14 cellular contexts compared by ENCODE assay signal in the genomic region with DNA sequence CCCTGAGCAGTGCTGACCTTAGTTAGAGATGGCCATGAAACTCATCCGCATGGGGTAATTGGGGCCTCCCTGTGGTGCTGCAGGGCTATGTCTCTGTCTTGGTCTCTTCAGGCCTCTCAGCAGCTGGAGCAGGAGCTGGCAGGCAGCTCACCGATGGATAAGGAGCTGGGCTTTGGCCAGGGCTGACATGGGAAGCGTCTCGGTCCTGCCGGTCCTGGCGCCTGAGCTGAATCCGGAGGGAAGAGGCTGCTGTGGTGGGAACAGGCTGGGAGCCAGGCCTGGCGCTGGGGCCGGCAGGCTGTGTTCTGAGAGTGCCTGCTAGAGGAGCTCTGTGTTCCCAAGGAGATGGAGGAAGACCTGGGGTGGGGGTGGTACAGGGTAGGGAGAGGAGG. TPM values are rescaled to one million over a fixed set of nuclear protein-coding genes. Genes with fewer than 3 reads are reported as not detected.
DNase-seq lines count a peak whose midpoint lies in the region; ATAC-seq and TF ChIP-seq lines count a peak whose summit lies in the region.
"Not testable (repeated sequence)": the region's sequence is repeated elsewhere in the genome, so short reads cannot be mapped to it uniquely, and the experiment has no call there.
"Had no signal": no experiment of that assay in that cellular context is flagged by ENCODE, and none has a peak within 500 bp of the region (broad histone marks: within the 10 kb centered on the region; RNA-seq: fewer than 3 reads in every experiment).

No MANE protein-coding gene starts in this region.

- peak; percentile 3 to 6 for ATAC-seq in CD4-positive, CD25-positive, alpha-beta regulatory T cell (ENCODE audit: low read depth in 2 of 2)
- peak; percentile 3 for ATAC-seq in GM21423 (IDR thresholded peaks at IDR 0.05; ENCODE audit: unreplicated experiment)
- ATAC-seq in Panc1: peak; percentile 37
- peak; percentile 11 for ATAC-seq in activated CD8-positive, alpha-beta T cell treated with anti-CD3 and anti-CD28 coated beads for 36 hours
- ATAC-seq in activated naive CD8-positive, alpha-beta T cell treated with anti-CD3 and anti-CD28 coated beads, Interleukin-2, amount 10 ng/mL, durations not matched to agents 7 days and 5 days (ENCODE audit: low read depth): peak; percentile 8
- peak; percentile 19 to 49 for ATAC-seq in left cardiac atrium
- not testable (repeated sequence) for ATAC-seq in naive B cell (ENCODE audit: low read depth in 2 of 2)

- intact Hi-C loops in Panc1 (cut with micrococcal nuclease; ENCODE audit: unreplicated experiment); activated CD8-positive, alpha-beta T cell treated with anti-CD3 and anti-CD28 coated beads for 36 hours (cut with micrococcal nuclease); left cardiac atrium (cut with DNase I): not testable (repeated sequence)

- not testable (repeated sequence) for H3K36me3 ChIP-seq in CD4-positive, CD25-positive, alpha-beta regulatory T cell (ENCODE audit: control insufficient read depth, insufficient read depth, low read length); Panc1 (ENCODE audit: control insufficient read depth, insufficient read depth, low read length)

- not testable (repeated sequence) for H3K9me3 Mint-ChIP-seq in CD4-positive, CD25-positive, alpha-beta regulatory T cell; activated naive CD8-positive, alpha-beta T cell treated with anti-CD3 and anti-CD28 coated beads, Interleukin-2, amount 10 ng/mL, durations not matched to agents 7 days and 5 days; stimulated activated naive CD8-positive, alpha-beta T cell treated with anti-CD3 and anti-CD28 coated beads, Interleukin-15, Interleukin-2, amounts not matched to agents 100 ng/mL and 50 ng/mL, for 24 hours
- peaks cover 19% of the 10 kb centered on the region for H3K9me3 Mint-ChIP-seq in activated CD8-positive, alpha-beta T cell treated with anti-CD3 and anti-CD28 coated beads for 36 hours
- peaks cover 0 to 12% (median 2%) of the 10 kb centered on the region in 7 donors for H3K9me3 Mint-ChIP-seq in naive B cell

- H3K36me3 Mint-ChIP-seq in CD4-positive, CD25-positive, alpha-beta regulatory T cell: peaks cover 17% of the 10 kb centered on the region
- peaks cover 23% of the 10 kb centered on the region for H3K36me3 Mint-ChIP-seq in activated CD8-positive, alpha-beta T cell treated with anti-CD3 and anti-CD28 coated beads for 36 hours (ENCODE audit: low read depth)
- peaks cover 32% of the 10 kb centered on the region for H3K36me3 Mint-ChIP-seq in activated naive CD8-positive, alpha-beta T cell treated with anti-CD3 and anti-CD28 coated beads, Interleukin-2, amount 10 ng/mL, durations not matched to agents 7 days and 5 days
- H3K36me3 Mint-ChIP-seq in naive B cell: not testable (repeated sequence)
- peaks cover 14% of the 10 kb centered on the region for H3K36me3 Mint-ChIP-seq in stimulated activated naive CD8-positive, alpha-beta T cell treated with anti-CD3 and anti-CD28 coated beads, Interleukin-15, Interleukin-2, amounts not matched to agents 100 ng/mL and 50 ng/mL, for 24 hours (ENCODE audit: low read depth)

- CTCF ChIA-PET in Panc1 (lab: Charles Lee): not testable (repeated sequence)
- CTCF ChIA-PET in activated CD8-positive, alpha-beta T cell treated with anti-CD3 and anti-CD28 coated beads for 36 hours (lab: Charles Lee): interaction anchor here (0.9 to 5.1 kb wide), 8 partner anchors 11 to 54 kb away, joined by 3 to 23 read pairs (median 4); partner anchors contain the start of genes IL32 and ZSCAN10

- not testable (repeated sequence) for DNase-seq in CD4-positive, CD25-positive, alpha-beta regulatory T cell; Panc1 (ENCODE audit: low read depth, low spot score); activated CD8-positive, alpha-beta T cell treated with anti-CD3 and anti-CD28 coated beads for 36 hours; naive B cell
- peak; percentile 56 for DNase-seq in activated naive CD8-positive, alpha-beta T cell treated with anti-CD3 and anti-CD28 coated beads, Interleukin-2, amount 10 ng/mL, durations not matched to agents 7 days and 5 days
- peak; percentile 71 for DNase-seq in left cardiac atrium

- peak overlapping the region; percentile 94 to 99 (median 99) for H3K27ac Mint-ChIP-seq in CD4-positive, CD25-positive, alpha-beta regulatory T cell
- H3K27ac Mint-ChIP-seq in activated CD8-positive, alpha-beta T cell treated with anti-CD3 and anti-CD28 coated beads for 36 hours: peak overlapping the region; percentile 97
- peak overlapping the region; percentile 98 for H3K27ac Mint-ChIP-seq in activated naive CD8-positive, alpha-beta T cell treated with anti-CD3 and anti-CD28 coated beads, Interleukin-2, amount 10 ng/mL, durations not matched to agents 7 days and 5 days
- peak overlapping the region in 2 of 6 donors; percentile 19 to 29 for H3K27ac Mint-ChIP-seq in naive B cell
- peak overlapping the region; percentile 94 for H3K27ac Mint-ChIP-seq in stimulated activated naive CD8-positive, alpha-beta T cell treated with anti-CD3 and anti-CD28 coated beads, Interleukin-15, Interleukin-2, amounts not matched to agents 100 ng/mL and 50 ng/mL, for 24 hours

- H3K4me3 Mint-ChIP-seq in CD4-positive, CD25-positive, alpha-beta regulatory T cell: peak overlapping the region; percentile 75 to 93 (median 88)
- H3K4me3 Mint-ChIP-seq in activated CD8-positive, alpha-beta T cell treated with anti-CD3 and anti-CD28 coated beads for 36 hours: peak overlapping the region; percentile 60
- H3K4me3 Mint-ChIP-seq in activated naive CD8-positive, alpha-beta T cell treated with anti-CD3 and anti-CD28 coated beads, Interleukin-2, amount 10 ng/mL, durations not matched to agents 7 days and 5 days: peak overlapping the region; percentile 83
- H3K4me3 Mint-ChIP-seq in naive B cell: peak overlapping the region in 5 of 8 donors; percentile 12 to 84 (median 77)
- peak overlapping the region; percentile 72 for H3K4me3 Mint-ChIP-seq in stimulated activated naive CD8-positive, alpha-beta T cell treated with anti-CD3 and anti-CD28 coated beads, Interleukin-15, Interleukin-2, amounts not matched to agents 100 ng/mL and 50 ng/mL, for 24 hours

- H3K9me3 ChIP-seq in CD4-positive, CD25-positive, alpha-beta regulatory T cell (ENCODE audit: control insufficient read depth in 2 of 2, low read length in 2 of 2); Panc1 (ENCODE audit: control insufficient read depth, insufficient read depth, low read depth, low read length): not testable (repeated sequence)

- TF ChIP-seq CTCF in Panc1 (IDR thresholded peaks at IDR 0.05); activated CD8-positive, alpha-beta T cell treated with anti-CD3 and anti-CD28 coated beads for 36 hours (IDR thresholded peaks at IDR 0.05): not testable (repeated sequence)

- in situ Hi-C loops in Panc1 (cut with HindIII; ENCODE audit: low pct_unique_long_range_greater_than_20kb, low sequenced_read_pairs): not testable (repeated sequence)

- H3K27me3 ChIP-seq in CD4-positive, CD25-positive, alpha-beta regulatory T cell (ENCODE audit: control insufficient read depth, insufficient read depth, low read length); Panc1 (ENCODE audit: control insufficient read depth, insufficient read depth, low read length): not testable (repeated sequence)

- peak overlapping the region; percentile 73 for H3K4me3 ChIP-seq in CD4-positive, CD25-positive, alpha-beta regulatory T cell (ENCODE audit: low read depth, low read length)
- H3K4me3 ChIP-seq in Panc1 (ENCODE audit: low read depth in 2 of 2, low read length in 2 of 2): not testable (repeated sequence)

- peaks cover 83% of the 10 kb centered on the region for H3K4me1 ChIP-seq in CD4-positive, CD25-positive, alpha-beta regulatory T cell (ENCODE audit: control insufficient read depth, insufficient read depth, low read length, poor library complexity, severe bottlenecking)
- H3K4me1 ChIP-seq in Panc1 (ENCODE audit: control insufficient read depth, insufficient read depth, low read length): not testable (repeated sequence)

- BruUV-seq in Panc1 (replicated peaks; lab: Mats Ljungman, UMichigan): not testable (repeated sequence)

- not testable (repeated sequence) for H3K27me3 Mint-ChIP-seq in CD4-positive, CD25-positive, alpha-beta regulatory T cell; activated CD8-positive, alpha-beta T cell treated with anti-CD3 and anti-CD28 coated beads for 36 hours; activated naive CD8-positive, alpha-beta T cell treated with anti-CD3 and anti-CD28 coated beads, Interleukin-2, amount 10 ng/mL, durations not matched to agents 7 days and 5 days; naive B cell; stimulated activated naive CD8-positive, alpha-beta T cell treated with anti-CD3 and anti-CD28 coated beads, Interleukin-15, Interleukin-2, amounts not matched to agents 100 ng/mL and 50 ng/mL, for 24 hours

- POLR2A ChIA-PET in Panc1 (lab: Charles Lee): interaction anchor here (0.6 kb wide), 2 partner anchors 70 to 85 kb away, joined by 3 to 13 read pairs; no protein-coding TSS in a partner anchor
- POLR2A ChIA-PET in activated CD8-positive, alpha-beta T cell treated with anti-CD3 and anti-CD28 coated beads for 36 hours (lab: Charles Lee): interaction anchor here (0.7 to 5.7 kb wide), 9 partner anchors 9 to 183 kb away, joined by 3 to 49 read pairs (median 5); partner anchors contain the start of gene IL32
- POLR2A ChIA-PET in activated naive CD8-positive, alpha-beta T cell treated with anti-CD3 and anti-CD28 coated beads, Interleukin-2, amount 10 ng/mL, durations not matched to agents 7 days and 5 days (lab: Charles Lee): interaction anchor here (0.5 to 6.1 kb wide), 20 partner anchors 10 to 227 kb away, joined by 3 to 143 read pairs (median 12); partner anchors contain the start of genes IL32, MMP25 and ZNF213

- peak overlapping the region; percentile 86 for H3K27ac ChIP-seq in CD4-positive, CD25-positive, alpha-beta regulatory T cell (ENCODE audit: insufficient read depth, low read length, poor library complexity, severe bottlenecking)
- not testable (repeated sequence) for H3K27ac ChIP-seq in Panc1 (ENCODE audit: low read length)

- peaks cover 13 to 92% (median 70%) of the 10 kb centered on the region in 4 donors for H3K4me1 Mint-ChIP-seq in CD4-positive, CD25-positive, alpha-beta regulatory T cell
- H3K4me1 Mint-ChIP-seq in activated CD8-positive, alpha-beta T cell treated with anti-CD3 and anti-CD28 coated beads for 36 hours (ENCODE audit: low read depth): peaks cover 70% of the 10 kb centered on the region
- peaks cover 67% of the 10 kb centered on the region for H3K4me1 Mint-ChIP-seq in activated naive CD8-positive, alpha-beta T cell treated with anti-CD3 and anti-CD28 coated beads, Interleukin-2, amount 10 ng/mL, durations not matched to agents 7 days and 5 days
- H3K4me1 Mint-ChIP-seq in naive B cell: peaks cover 26 to 50% (median 33%) of the 10 kb centered on the region in 3 donors
- peaks cover 71% of the 10 kb centered on the region for H3K4me1 Mint-ChIP-seq in stimulated activated naive CD8-positive, alpha-beta T cell treated with anti-CD3 and anti-CD28 coated beads, Interleukin-15, Interleukin-2, amounts not matched to agents 100 ng/mL and 50 ng/mL, for 24 hours (ENCODE audit: low read depth)

RNA-seq across cellular contexts. Expression of gene IL32, which starts 10.1 kb away (rescaled TPM):
- 1,611 TPM for total RNA-seq in CD4-positive, CD25-positive, alpha-beta regulatory T cell
- polyA plus RNA-seq in CD4-positive, CD25-positive, alpha-beta regulatory T cell: 1,000 to 10,000 TPM; 3,219 to 6,021 (median 4,004) TPM
- 17.1 TPM for total RNA-seq in Panc1 (2021; ENCODE audit: unreplicated experiment)
- polyA plus RNA-seq in Panc1 (2012; ENCODE audit: insufficient read length): 18.5 TPM
- total RNA-seq in activated CD8-positive, alpha-beta T cell treated with anti-CD3 and anti-CD28 coated beads for 36 hours: 100 to 1,000 TPM; 971 to 974 TPM
- total RNA-seq in activated naive CD8-positive, alpha-beta T cell treated with anti-CD3 and anti-CD28 coated beads, Interleukin-2, amount 10 ng/mL, durations not matched to agents 7 days and 5 days: 1,000 to 10,000 TPM; 2,319 to 2,425 TPM
- 10 to 100 TPM; 51.7 to 64.0 TPM for total RNA-seq in left cardiac atrium
- 10 to 100 TPM in 2 of 6 donors, 1 to 10 TPM in 4; 3.0 to 15.0 (median 6.2) TPM for polyA plus RNA-seq in naive B cell (ENCODE audit: low read depth in 6 of 6)

RNA-seq across cellular contexts. Expression of gene ZSCAN10, which starts 23.6 kb away (rescaled TPM):
- total RNA-seq in CD4-positive, CD25-positive, alpha-beta regulatory T cell: 0.81 TPM
- polyA plus RNA-seq in CD4-positive, CD25-positive, alpha-beta regulatory T cell: not detected
- 0.21 TPM for total RNA-seq in Panc1 (2021; ENCODE audit: unreplicated experiment)
- not detected for polyA plus RNA-seq in Panc1 (2012; ENCODE audit: insufficient read length)
- under 1 TPM; 0.09 to 0.25 TPM for total RNA-seq in activated CD8-positive, alpha-beta T cell treated with anti-CD3 and anti-CD28 coated beads for 36 hours
- total RNA-seq in activated naive CD8-positive, alpha-beta T cell treated with anti-CD3 and anti-CD28 coated beads, Interleukin-2, amount 10 ng/mL, durations not matched to agents 7 days and 5 days: under 1 TPM; 0.37 to 0.39 TPM
- not detected for total RNA-seq in left cardiac atrium
- polyA plus RNA-seq in naive B cell (ENCODE audit: low read depth in 6 of 6): not detected
- total RNA-seq: esophagus muscularis mucosa, left lung, osteocyte, sigmoid colon, uterus had no signal
- polyA plus RNA-seq: sigmoid colon had no signal

RNA-seq across cellular contexts. Expression of gene MMP25, which starts 29.2 kb away (rescaled TPM):
- 1.6 TPM for total RNA-seq in CD4-positive, CD25-positive, alpha-beta regulatory T cell
- 1 to 10 TPM in 1 of 4 donors, under 1 TPM in 2, not detected in 1; 0.16 to 1.0 (median 0.29) TPM for polyA plus RNA-seq in CD4-positive, CD25-positive, alpha-beta regulatory T cell
- total RNA-seq in Panc1 (2021; ENCODE audit: unreplicated experiment): 0.67 TPM
- polyA plus RNA-seq in Panc1 (2012; ENCODE audit: insufficient read length): 2.1 TPM
- total RNA-seq in activated CD8-positive, alpha-beta T cell treated with anti-CD3 and anti-CD28 coated beads for 36 hours: 1 to 10 TPM; 1.1 to 1.5 TPM
- total RNA-seq in activated naive CD8-positive, alpha-beta T cell treated with anti-CD3 and anti-CD28 coated beads, Interleukin-2, amount 10 ng/mL, durations not matched to agents 7 days and 5 days: 10 to 100 TPM; 49.3 to 60.4 TPM
- total RNA-seq in left cardiac atrium: 1 to 10 TPM; 1.5 to 2.3 TPM
- under 1 TPM in 2 of 6 donors, not detected in 4; 0.29 to 0.55 TPM for polyA plus RNA-seq in naive B cell (ENCODE audit: low read depth in 6 of 6)

RNA-seq across cellular contexts. Expression of gene ZNF205, which starts 36.8 kb away (rescaled TPM):
- total RNA-seq in CD4-positive, CD25-positive, alpha-beta regulatory T cell: not detected
- polyA plus RNA-seq in CD4-positive, CD25-positive, alpha-beta regulatory T cell: not detected
- total RNA-seq in Panc1 (2021; ENCODE audit: unreplicated experiment) (18.3 TPM), left cardiac atrium (1 to 10 TPM; 7.0 to 7.2 TPM)
- polyA plus RNA-seq in Panc1 (2012; ENCODE audit: insufficient read length): 28.2 TPM
- total RNA-seq in activated CD8-positive, alpha-beta T cell treated with anti-CD3 and anti-CD28 coated beads for 36 hours: not detected
- not detected for total RNA-seq in activated naive CD8-positive, alpha-beta T cell treated with anti-CD3 and anti-CD28 coated beads, Interleukin-2, amount 10 ng/mL, durations not matched to agents 7 days and 5 days
- polyA plus RNA-seq in naive B cell (ENCODE audit: low read depth in 6 of 6): under 1 TPM in 1 of 6 donors, not detected in 5; 0.47 TPM

RNA-seq across cellular contexts. Expression of gene BICDL2, which starts 38.8 kb away (rescaled TPM):
- total RNA-seq in CD4-positive, CD25-positive, alpha-beta regulatory T cell: not detected
- not detected for polyA plus RNA-seq in CD4-positive, CD25-positive, alpha-beta regulatory T cell
- 0.21 TPM for total RNA-seq in Panc1 (2021; ENCODE audit: unreplicated experiment)
- polyA plus RNA-seq in Panc1 (2012; ENCODE audit: insufficient read length): 0.12 TPM
- total RNA-seq in activated CD8-positive, alpha-beta T cell treated with anti-CD3 and anti-CD28 coated beads for 36 hours: under 1 TPM; 0.77 to 0.92 TPM
- total RNA-seq in activated naive CD8-positive, alpha-beta T cell treated with anti-CD3 and anti-CD28 coated beads, Interleukin-2, amount 10 ng/mL, durations not matched to agents 7 days and 5 days: 1 to 10 TPM; 1.6 TPM
- not detected for total RNA-seq in left cardiac atrium
- not detected for polyA plus RNA-seq in naive B cell (ENCODE audit: low read depth in 6 of 6)
- total RNA-seq: osteocyte had no signal
- polyA plus RNA-seq: A549 had no signal

Comparison
In these comparisons a context has a peak if more than half of its experiments do, and no peak if none do; other contexts are left out.
1. RNA of gene IL32, which starts 10.1 kb away (total RNA-seq): 2,319 to 2,425 TPM in activated naive CD8-positive, alpha-beta T cell treated with anti-CD3 and anti-CD28 coated beads, Interleukin-2, amount 10 ng/mL, durations not matched to agents 7 days and 5 days, 1,611 TPM in CD4-positive, CD25-positive, alpha-beta regulatory T cell (single experiment) and 971 to 974 TPM in activated CD8-positive, alpha-beta T cell treated with anti-CD3 and anti-CD28 coated beads for 36 hours; 51.7 to 64.0 TPM in left cardiac atrium and 17.1 TPM in Panc1 (single experiment); every median in the first group is over 10 times any median in the second.
2. RNA of gene MMP25, which starts 29.2 kb away (total RNA-seq): 49.3 to 60.4 TPM in activated naive CD8-positive, alpha-beta T cell treated with anti-CD3 and anti-CD28 coated beads, Interleukin-2, amount 10 ng/mL, durations not matched to agents 7 days and 5 days; 1.5 to 2.3 TPM in left cardiac atrium, 1.6 TPM in CD4-positive, CD25-positive, alpha-beta regulatory T cell (single experiment), 1.1 to 1.5 TPM in activated CD8-positive, alpha-beta T cell treated with anti-CD3 and anti-CD28 coated beads for 36 hours and 0.67 TPM in Panc1 (single experiment); every median in the first group is over 10 times any median in the second.
3. Peak in every context shown above with its lines, with median percentiles within 50 percentile points of each other: H3K4me3 Mint-ChIP-seq.